In genomic region chr13:110352735-110353134, GRCh38 we compare ENCODE assay signal across 1 cellular context.
TF ChIP-seq lines count a peak whose summit lies in the region.

No MANE protein-coding gene starts in this region.

TF ChIP-seq in GM12878, 131 proteins besides CTCF, POLR2A, EP300 and RAD21 (continued from another document):
- TF ChIP-seq CUX1 (IDR thresholded peaks at IDR 0.05; ENCODE audit: insufficient replicate concordance, low read depth, low read length) = no peak
- no peak for TF ChIP-seq ZNF592 (IDR thresholded peaks at IDR 0.05)
- no peak for TF ChIP-seq BCL11A (IDR thresholded peaks at IDR 0.05; ENCODE audit: low read depth, low read length)
- TF ChIP-seq NR2C1 (IDR thresholded peaks at IDR 0.05) = no peak
- TF ChIP-seq ZNF207 (IDR thresholded peaks at IDR 0.05; ENCODE audit: borderline replicate concordance) = no peak
